In the genomic region with DNA sequence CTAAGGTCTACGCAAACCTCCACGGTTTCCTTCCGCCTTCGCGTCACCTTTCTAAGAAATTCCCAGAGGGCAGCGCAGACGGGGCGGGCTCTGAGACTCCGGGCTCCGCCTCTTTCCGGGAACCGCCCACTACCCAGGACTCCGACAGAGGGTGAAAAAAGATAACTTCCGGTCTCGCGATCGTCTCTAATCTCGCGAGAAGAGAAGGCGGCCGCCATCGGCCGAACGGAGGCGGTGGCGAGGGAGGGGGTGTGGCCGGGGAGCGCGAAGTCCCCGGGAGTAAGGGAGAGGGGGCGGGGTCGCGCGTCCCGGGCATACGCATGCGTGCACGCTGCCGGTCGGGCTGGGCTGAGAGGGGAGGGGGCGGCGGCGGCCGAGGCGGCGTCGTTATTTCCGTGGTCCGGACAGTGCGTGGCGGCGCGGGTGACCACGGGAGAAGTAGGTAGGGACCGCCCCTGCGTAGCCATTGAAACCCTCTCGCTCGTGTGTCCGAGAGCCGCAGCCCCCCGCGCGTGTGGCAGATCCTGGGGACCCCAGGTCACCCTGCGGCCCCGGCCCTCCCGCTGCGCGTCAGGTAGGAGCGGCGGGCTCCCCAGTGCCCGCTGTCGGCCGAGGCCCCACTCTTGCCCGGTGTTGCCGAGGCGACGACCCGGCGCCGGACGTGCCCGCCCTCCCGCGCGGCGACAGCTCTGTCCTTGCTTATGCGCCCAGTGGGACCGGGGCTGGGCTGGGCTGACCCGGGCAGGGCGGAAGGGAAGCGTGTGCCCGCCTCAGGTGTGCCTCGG, we compare ENCODE assay signal across 1 cellular context.
TF ChIP-seq lines count a peak whose summit lies in the region.

A gene (plus strand): TSS at position 315 of the 785 bp plus-strand sequence. CDS start 1,014 bp downstream, outside the sequence.

TF ChIP-seq in K562, 482 proteins besides CTCF, POLR2A, EP300 and RAD21 (continued from another document and continues in another):
- peak; percentile 32 to 79 (median 62) for TF ChIP-seq YY1 (IDR thresholded peaks at IDR 0.05; ENCODE audit: borderline replicate concordance in 1 of 3, control insufficient read depth in 1 of 3, extremely low read depth in 1 of 3, insufficient read depth in 3 of 3, insufficient read length in 1 of 3, insufficient replicate concordance in 2 of 3, low read depth in 1 of 3, low read length in 2 of 3)
- TF ChIP-seq ZFP36 (IDR thresholded peaks at IDR 0.05; ENCODE audit: low read depth, low read length, partially characterized antibody): no peak
- TF ChIP-seq, protein P1, sequence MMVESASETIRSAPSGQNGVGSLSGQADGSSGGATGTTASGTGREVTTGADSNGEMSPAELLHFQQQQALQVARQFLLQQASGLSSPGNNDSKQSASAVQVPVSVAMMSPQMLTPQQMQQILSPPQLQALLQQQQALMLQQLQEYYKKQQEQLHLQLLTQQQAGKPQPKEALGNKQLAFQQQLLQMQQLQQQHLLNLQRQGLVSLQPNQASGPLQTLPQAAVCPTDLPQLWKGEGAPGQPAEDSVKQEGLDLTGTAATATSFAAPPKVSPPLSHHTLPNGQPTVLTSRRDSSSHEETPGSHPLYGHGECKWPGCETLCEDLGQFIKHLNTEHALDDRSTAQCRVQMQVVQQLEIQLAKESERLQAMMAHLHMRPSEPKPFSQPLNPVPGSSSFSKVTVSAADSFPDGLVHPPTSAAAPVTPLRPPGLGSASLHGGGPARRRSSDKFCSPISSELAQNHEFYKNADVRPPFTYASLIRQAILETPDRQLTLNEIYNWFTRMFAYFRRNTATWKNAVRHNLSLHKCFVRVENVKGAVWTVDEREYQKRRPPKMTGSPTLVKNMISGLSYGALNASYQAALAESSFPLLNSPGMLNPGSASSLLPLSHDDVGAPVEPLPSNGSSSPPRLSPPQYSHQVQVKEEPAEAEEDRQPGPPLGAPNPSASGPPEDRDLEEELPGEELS (CRISPR knock-in tag; IDR thresholded peaks at IDR 0.05; ENCODE audit: borderline replicate concordance): no peak
- TF ChIP-seq ZNF212 (CRISPR knock-in tag; IDR thresholded peaks at IDR 0.05): no peak
- no peak for TF ChIP-seq RFX7 (CRISPR knock-in tag; IDR thresholded peaks at IDR 0.05)
- TF ChIP-seq ZNF324 (CRISPR knock-in tag; IDR thresholded peaks at IDR 0.05): no peak
- no peak for TF ChIP-seq ZNF232 (CRISPR knock-in tag; IDR thresholded peaks at IDR 0.05)
- TF ChIP-seq SNRNP70 (optimal IDR thresholded peaks at IDR 0.05; ENCODE audit: low read depth, low read length): no peak
- peak; percentile 87 for TF ChIP-seq RBFOX2 (IDR thresholded peaks at IDR 0.05; ENCODE audit: low read depth, low read length)
- TF ChIP-seq NBN (IDR thresholded peaks at IDR 0.05; ENCODE audit: low read depth): no peak
- TF ChIP-seq ZNF561 (CRISPR knock-in tag; conservative IDR thresholded peaks at IDR 0.05): no peak
- TF ChIP-seq, protein P2, sequence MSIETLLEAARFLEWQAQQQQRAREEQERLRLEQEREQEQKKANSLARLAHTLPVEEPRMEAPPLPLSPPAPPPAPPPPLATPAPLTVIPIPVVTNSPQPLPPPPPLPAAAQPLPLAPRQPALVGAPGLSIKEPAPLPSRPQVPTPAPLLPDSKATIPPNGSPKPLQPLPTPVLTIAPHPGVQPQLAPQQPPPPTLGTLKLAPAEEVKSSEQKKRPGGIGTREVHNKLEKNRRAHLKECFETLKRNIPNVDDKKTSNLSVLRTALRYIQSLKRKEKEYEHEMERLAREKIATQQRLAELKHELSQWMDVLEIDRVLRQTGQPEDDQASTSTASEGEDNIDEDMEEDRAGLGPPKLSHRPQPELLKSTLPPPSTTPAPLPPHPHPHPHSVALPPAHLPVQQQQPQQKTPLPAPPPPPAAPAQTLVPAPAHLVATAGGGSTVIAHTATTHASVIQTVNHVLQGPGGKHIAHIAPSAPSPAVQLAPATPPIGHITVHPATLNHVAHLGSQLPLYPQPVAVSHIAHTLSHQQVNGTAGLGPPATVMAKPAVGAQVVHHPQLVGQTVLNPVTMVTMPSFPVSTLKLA (conservative IDR thresholded peaks at IDR 0.05): peak in 1 of 2 experiments; percentile 75; a peak in 2 of 4 replicates
- TF ChIP-seq FOXJ2 (tag; IDR thresholded peaks at IDR 0.05): no peak
- no peak for TF ChIP-seq HEY1 (CRISPR knock-in tag; IDR thresholded peaks at IDR 0.05; ENCODE audit: borderline replicate concordance)
- no peak for TF ChIP-seq SIN3B (IDR thresholded peaks at IDR 0.05; ENCODE audit: low read depth)
- no peak for TF ChIP-seq PRPF4 (IDR thresholded peaks at IDR 0.05; ENCODE audit: insufficient read depth, low read depth, low read length, poor library complexity, severe bottlenecking)
- TF ChIP-seq SMARCE1 (IDR thresholded peaks at IDR 0.05): no peak
- TF ChIP-seq, protein P3, sequence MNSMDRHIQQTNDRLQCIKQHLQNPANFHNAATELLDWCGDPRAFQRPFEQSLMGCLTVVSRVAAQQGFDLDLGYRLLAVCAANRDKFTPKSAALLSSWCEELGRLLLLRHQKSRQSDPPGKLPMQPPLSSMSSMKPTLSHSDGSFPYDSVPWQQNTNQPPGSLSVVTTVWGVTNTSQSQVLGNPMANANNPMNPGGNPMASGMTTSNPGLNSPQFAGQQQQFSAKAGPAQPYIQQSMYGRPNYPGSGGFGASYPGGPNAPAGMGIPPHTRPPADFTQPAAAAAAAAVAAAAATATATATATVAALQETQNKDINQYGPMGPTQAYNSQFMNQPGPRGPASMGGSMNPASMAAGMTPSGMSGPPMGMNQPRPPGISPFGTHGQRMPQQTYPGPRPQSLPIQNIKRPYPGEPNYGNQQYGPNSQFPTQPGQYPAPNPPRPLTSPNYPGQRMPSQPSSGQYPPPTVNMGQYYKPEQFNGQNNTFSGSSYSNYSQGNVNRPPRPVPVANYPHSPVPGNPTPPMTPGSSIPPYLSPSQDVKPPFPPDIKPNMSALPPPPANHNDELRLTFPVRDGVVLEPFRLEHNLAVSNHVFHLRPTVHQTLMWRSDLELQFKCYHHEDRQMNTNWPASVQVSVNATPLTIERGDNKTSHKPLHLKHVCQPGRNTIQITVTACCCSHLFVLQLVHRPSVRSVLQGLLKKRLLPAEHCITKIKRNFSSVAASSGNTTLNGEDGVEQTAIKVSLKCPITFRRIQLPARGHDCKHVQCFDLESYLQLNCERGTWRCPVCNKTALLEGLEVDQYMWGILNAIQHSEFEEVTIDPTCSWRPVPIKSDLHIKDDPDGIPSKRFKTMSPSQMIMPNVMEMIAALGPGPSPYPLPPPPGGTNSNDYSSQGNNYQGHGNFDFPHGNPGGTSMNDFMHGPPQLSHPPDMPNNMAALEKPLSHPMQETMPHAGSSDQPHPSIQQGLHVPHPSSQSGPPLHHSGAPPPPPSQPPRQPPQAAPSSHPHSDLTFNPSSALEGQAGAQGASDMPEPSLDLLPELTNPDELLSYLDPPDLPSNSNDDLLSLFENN (IDR thresholded peaks at IDR 0.05; ENCODE audit: low read depth in 2 of 2, low read length in 2 of 2): no peak
- TF ChIP-seq MCM2 (IDR thresholded peaks at IDR 0.05; ENCODE audit: low read depth): no peak
- no peak for TF ChIP-seq SIRT6 (IDR thresholded peaks at IDR 0.05; ENCODE audit: low read depth, low read length)
- TF ChIP-seq FOSL1 (tag; conservative IDR thresholded peaks at IDR 0.05): peak; percentile 45; the same call in 1 of the 2 replicates
- TF ChIP-seq RNF2 (IDR thresholded peaks at IDR 0.05): no peak
- TF ChIP-seq MECOM (CRISPR knock-in tag; IDR thresholded peaks at IDR 0.05): no peak
- TF ChIP-seq, protein P4, sequence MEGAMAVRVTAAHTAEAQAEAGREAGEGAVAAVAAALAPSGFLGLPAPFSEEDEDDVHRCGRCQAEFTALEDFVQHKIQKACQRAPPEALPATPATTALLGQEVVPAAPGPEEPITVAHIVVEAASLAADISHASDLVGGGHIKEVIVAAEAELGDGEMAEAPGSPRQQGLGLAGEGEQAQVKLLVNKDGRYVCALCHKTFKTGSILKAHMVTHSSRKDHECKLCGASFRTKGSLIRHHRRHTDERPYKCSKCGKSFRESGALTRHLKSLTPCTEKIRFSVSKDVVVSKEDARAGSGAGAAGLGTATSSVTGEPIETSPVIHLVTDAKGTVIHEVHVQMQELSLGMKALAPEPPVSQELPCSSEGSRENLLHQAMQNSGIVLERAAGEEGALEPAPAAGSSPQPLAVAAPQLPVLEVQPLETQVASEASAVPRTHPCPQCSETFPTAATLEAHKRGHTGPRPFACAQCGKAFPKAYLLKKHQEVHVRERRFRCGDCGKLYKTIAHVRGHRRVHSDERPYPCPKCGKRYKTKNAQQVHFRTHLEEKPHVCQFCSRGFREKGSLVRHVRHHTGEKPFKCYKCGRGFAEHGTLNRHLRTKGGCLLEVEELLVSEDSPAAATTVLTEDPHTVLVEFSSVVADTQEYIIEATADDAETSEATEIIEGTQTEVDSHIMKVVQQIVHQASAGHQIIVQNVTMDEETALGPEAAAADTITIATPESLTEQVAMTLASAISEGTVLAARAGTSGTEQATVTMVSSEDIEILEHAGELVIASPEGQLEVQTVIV (CRISPR knock-in tag; IDR thresholded peaks at IDR 0.05; ENCODE audit: borderline replicate concordance): no peak
- TF ChIP-seq PHF21A (IDR thresholded peaks at IDR 0.05; ENCODE audit: borderline replicate concordance, low read depth): no peak
- TF ChIP-seq ZNF830 (CRISPR knock-in tag; IDR thresholded peaks at IDR 0.05): no peak
- no peak for TF ChIP-seq RBM34 (IDR thresholded peaks at IDR 0.05; ENCODE audit: borderline replicate concordance, insufficient read depth, low read length)
- TF ChIP-seq, protein P5, sequence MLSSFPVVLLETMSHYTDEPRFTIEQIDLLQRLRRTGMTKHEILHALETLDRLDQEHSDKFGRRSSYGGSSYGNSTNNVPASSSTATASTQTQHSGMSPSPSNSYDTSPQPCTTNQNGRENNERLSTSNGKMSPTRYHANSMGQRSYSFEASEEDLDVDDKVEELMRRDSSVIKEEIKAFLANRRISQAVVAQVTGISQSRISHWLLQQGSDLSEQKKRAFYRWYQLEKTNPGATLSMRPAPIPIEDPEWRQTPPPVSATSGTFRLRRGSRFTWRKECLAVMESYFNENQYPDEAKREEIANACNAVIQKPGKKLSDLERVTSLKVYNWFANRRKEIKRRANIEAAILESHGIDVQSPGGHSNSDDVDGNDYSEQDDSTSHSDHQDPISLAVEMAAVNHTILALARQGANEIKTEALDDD (IDR thresholded peaks at IDR 0.05): peak; percentile 44; the same call in 1 of the 2 replicates
- TF ChIP-seq NCOA1 (IDR thresholded peaks at IDR 0.05; ENCODE audit: low read depth): no peak
- 0 out of 2 replicates have a peak, but pooled peaks have one; percentile 30 for TF ChIP-seq HNRNPL (IDR thresholded peaks at IDR 0.05; ENCODE audit: low read depth, low read length)
- 0 out of 2 replicates have a peak, but pooled peaks have one; percentile 65 for TF ChIP-seq ZNF184 (CRISPR knock-in tag; IDR thresholded peaks at IDR 0.05)
- TF ChIP-seq, protein P6, sequence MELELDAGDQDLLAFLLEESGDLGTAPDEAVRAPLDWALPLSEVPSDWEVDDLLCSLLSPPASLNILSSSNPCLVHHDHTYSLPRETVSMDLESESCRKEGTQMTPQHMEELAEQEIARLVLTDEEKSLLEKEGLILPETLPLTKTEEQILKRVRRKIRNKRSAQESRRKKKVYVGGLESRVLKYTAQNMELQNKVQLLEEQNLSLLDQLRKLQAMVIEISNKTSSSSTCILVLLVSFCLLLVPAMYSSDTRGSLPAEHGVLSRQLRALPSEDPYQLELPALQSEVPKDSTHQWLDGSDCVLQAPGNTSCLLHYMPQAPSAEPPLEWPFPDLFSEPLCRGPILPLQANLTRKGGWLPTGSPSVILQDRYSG (tag; conservative IDR thresholded peaks at IDR 0.05; ENCODE audit: low read depth): no peak
- TF ChIP-seq RB1 (IDR thresholded peaks at IDR 0.05; ENCODE audit: low read depth): peak; percentile 43; the same call in 1 of the 2 replicates
- no peak for TF ChIP-seq NCOA6 (IDR thresholded peaks at IDR 0.05)
- no peak for TF ChIP-seq FUS (optimal IDR thresholded peaks at IDR 0.05; ENCODE audit: low read depth, low read length)
- TF ChIP-seq ZNF764 (CRISPR knock-in tag; IDR thresholded peaks at IDR 0.05; ENCODE audit: low read depth): no peak
- peak; percentile 52; the same call in 1 of the 2 replicates for TF ChIP-seq MYC (IDR thresholded peaks at IDR 0.05; ENCODE audit: low read depth, low read length)
- TF ChIP-seq MYC (CRISPR knock-in tag; IDR thresholded peaks at IDR 0.05; ENCODE audit: borderline replicate concordance, low read depth): no peak
- no peak for TF ChIP-seq NR2C1 (IDR thresholded peaks at IDR 0.05)
- no peak for TF ChIP-seq NR2C1 (tag; IDR thresholded peaks at IDR 0.05)
- TF ChIP-seq ZNF408 (CRISPR knock-in tag; IDR thresholded peaks at IDR 0.05; ENCODE audit: low read depth): no peak
- TF ChIP-seq FOXP1 (CRISPR knock-in tag; IDR thresholded peaks at IDR 0.05): no peak
- peak; percentile 65 for TF ChIP-seq SAP30 (IDR thresholded peaks at IDR 0.05; ENCODE audit: borderline replicate concordance, insufficient read depth, low read depth, low read length, poor library complexity, severe bottlenecking)
- TF ChIP-seq STAT5B (CRISPR knock-in tag; IDR thresholded peaks at IDR 0.05): no peak
- TF ChIP-seq SP2 (IDR thresholded peaks at IDR 0.05; ENCODE audit: extremely low read depth, low read depth, low read length, poor library complexity, severe bottlenecking): no peak
- peak; percentile 87 for TF ChIP-seq POLR2G (IDR thresholded peaks at IDR 0.05; ENCODE audit: low read depth, low read length)
- no peak for TF ChIP-seq KLF10 (CRISPR knock-in tag; IDR thresholded peaks at IDR 0.05)
- TF ChIP-seq, protein P7, sequence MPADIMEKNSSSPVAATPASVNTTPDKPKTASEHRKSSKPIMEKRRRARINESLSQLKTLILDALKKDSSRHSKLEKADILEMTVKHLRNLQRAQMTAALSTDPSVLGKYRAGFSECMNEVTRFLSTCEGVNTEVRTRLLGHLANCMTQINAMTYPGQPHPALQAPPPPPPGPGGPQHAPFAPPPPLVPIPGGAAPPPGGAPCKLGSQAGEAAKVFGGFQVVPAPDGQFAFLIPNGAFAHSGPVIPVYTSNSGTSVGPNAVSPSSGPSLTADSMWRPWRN (IDR thresholded peaks at IDR 0.05; ENCODE audit: low read depth): no peak
- no peak for TF ChIP-seq BCL6 (CRISPR knock-in tag; IDR thresholded peaks at IDR 0.05)
- no peak for TF ChIP-seq ZKSCAN8 (CRISPR knock-in tag; IDR thresholded peaks at IDR 0.05)
- TF ChIP-seq, protein P8, sequence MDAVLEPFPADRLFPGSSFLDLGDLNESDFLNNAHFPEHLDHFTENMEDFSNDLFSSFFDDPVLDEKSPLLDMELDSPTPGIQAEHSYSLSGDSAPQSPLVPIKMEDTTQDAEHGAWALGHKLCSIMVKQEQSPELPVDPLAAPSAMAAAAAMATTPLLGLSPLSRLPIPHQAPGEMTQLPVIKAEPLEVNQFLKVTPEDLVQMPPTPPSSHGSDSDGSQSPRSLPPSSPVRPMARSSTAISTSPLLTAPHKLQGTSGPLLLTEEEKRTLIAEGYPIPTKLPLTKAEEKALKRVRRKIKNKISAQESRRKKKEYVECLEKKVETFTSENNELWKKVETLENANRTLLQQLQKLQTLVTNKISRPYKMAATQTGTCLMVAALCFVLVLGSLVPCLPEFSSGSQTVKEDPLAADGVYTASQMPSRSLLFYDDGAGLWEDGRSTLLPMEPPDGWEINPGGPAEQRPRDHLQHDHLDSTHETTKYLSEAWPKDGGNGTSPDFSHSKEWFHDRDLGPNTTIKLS (IDR thresholded peaks at IDR 0.05; ENCODE audit: borderline replicate concordance, low read depth): peak; percentile 98
- TF ChIP-seq ZBTB17 (CRISPR knock-in tag; IDR thresholded peaks at IDR 0.05): no peak
- TF ChIP-seq ZNF24 (IDR thresholded peaks at IDR 0.05): no peak
